In the genomic region with DNA sequence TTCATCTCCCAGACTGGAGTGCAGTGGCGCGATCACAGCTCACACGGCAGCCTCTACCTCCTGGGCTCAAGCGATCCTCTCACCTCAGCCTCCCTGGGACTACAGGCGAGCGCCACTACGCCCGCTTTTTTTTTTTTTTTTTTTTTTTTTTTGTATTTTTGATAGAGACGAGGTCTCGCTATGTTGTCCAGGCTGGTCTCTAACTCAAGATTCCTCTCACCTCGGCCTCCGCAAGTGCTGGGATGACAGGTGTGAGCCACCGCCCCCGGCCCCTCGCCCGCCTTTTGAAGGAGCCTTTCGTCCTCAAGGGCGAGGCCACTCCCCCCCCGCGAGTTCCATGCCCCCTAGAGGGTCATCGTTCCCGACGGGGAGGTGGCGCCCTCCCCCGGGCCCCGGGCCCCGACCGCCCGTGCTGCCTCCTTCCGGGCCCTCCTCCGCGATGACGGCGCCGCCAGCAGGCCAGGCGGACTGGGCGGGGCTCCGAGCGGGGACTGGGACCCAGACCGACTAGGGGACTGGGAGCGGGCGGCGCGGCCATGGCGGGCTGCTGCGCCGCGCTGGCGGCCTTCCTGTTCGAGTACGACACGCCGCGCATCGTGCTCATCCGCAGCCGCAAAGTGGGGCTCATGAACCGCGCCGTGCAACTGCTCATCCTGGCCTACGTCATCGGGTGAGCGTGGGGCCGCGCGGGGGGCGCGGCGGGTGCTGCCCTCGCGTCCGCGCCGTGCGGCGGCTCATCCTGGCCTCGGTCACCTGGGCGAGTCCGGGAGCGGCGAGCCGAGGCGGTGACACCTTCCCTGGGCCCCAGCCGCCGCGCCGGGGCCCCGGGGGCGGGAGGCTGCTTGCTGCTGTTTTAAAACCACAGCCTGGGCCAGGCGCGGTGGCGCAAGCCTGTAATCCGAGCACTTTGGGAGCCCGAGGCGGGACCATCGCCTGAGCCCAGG, we compare ENCODE assay signal across 7 cellular contexts. TPM values are rescaled to one million over a fixed set of nuclear protein-coding genes. Genes with fewer than 3 reads are reported as not detected.
DNase-seq lines count a peak whose midpoint lies in the region; ATAC-seq, FAIRE-seq and TF ChIP-seq lines count a peak whose summit lies in the region.

Gene P2RX4 (plus strand): TSS at position 501 of the 944 bp plus-strand sequence. CDS start 36 bp downstream, at position 537.

- intact Hi-C loops in sciatic nerve (cut with DNase I), result no loop called here

- H3K4me1 ChIP-seq in astrocyte (ENCODE audit: insufficient read depth, low read length), result peaks cover 13% of the 10 kb centered on the region

- H3K27me3 Mint-ChIP-seq in astrocyte (ENCODE audit: low read depth, unreplicated experiment), result no peaks in the 10 kb centered on the region

- H3K4me1 Mint-ChIP-seq in astrocyte (ENCODE audit: low read depth, unreplicated experiment), result peaks cover 8% of the 10 kb centered on the region

- no peak for TF ChIP-seq CTCF in astrocyte (IDR thresholded peaks at IDR 0.05; ENCODE audit: insufficient read depth, low read depth, low read length)

- no peak for FAIRE-seq in astrocyte (lab: Jason Lieb, UNC)

- peaks cover 3% of the 10 kb centered on the region for H4K20me1 ChIP-seq in astrocyte (ENCODE audit: insufficient read depth, low read length)

- no peaks in the 10 kb centered on the region for H3K9me3 Mint-ChIP-seq in astrocyte (ENCODE audit: unreplicated experiment)

- peak within 1 kb of the TSS; percentile 85 for H2AFZ ChIP-seq in astrocyte (ENCODE audit: low read depth, low read length)

- H3K9ac ChIP-seq in astrocyte (ENCODE audit: low read length), result peak within 1 kb of the TSS; percentile 80

- no peaks in the 10 kb centered on the region for H3K36me3 ChIP-seq in astrocyte (ENCODE audit: insufficient read depth, low read length)

- ATAC-seq in GM18498 (IDR thresholded peaks at IDR 0.05; ENCODE audit: unreplicated experiment), result peak; percentile 87
- ATAC-seq in HG02852 (IDR thresholded peaks at IDR 0.05; ENCODE audit: unreplicated experiment), result peak; percentile 80
- peak; percentile 92 for ATAC-seq in sciatic nerve

- peak within 1 kb of the TSS; percentile 85 for H3K4me3 Mint-ChIP-seq in astrocyte (ENCODE audit: unreplicated experiment)

- peak within 1 kb of the TSS; percentile 87 for H3K4me2 ChIP-seq in astrocyte (ENCODE audit: low read length)

- peak within 1 kb of the TSS; percentile 64 for H3K27ac Mint-ChIP-seq in astrocyte (ENCODE audit: unreplicated experiment)

- no peaks in the 10 kb centered on the region for H3K36me3 Mint-ChIP-seq in astrocyte (ENCODE audit: low read depth, unreplicated experiment)

- no peaks in the 10 kb centered on the region for H3K9me3 ChIP-seq in astrocyte (ENCODE audit: insufficient read depth, low read depth, low read length)

- H3K4me3 ChIP-seq in astrocyte (ENCODE audit: insufficient read depth, low read depth, low read length), result peak within 1 kb of the TSS; percentile 66

- peaks cover 2% of the 10 kb centered on the region for H3K27me3 ChIP-seq in astrocyte (ENCODE audit: insufficient read depth, low read length)

- DNase-seq in NCI-H146 (lab: John Stamatoyannopoulos, UW), result peak; percentile 85
- peak; percentile 84 for DNase-seq in T-helper 22 cell (ENCODE audit: low read depth)
- peak; percentile 50 for DNase-seq in astrocyte (ENCODE audit: low read depth)
- DNase-seq in hippocampal formation (lab: John Stamatoyannopoulos, UW), result peak; percentile 80
- DNase-seq in sciatic nerve (ENCODE audit: low spot score), result peak; percentile 92

- no peaks in the 10 kb centered on the region for H3K79me2 ChIP-seq in astrocyte (ENCODE audit: insufficient read depth, low read length)

- peak within 1 kb of the TSS; percentile 21 for H3K27ac ChIP-seq in astrocyte (ENCODE audit: low read depth, low read length)

RNA-seq across cellular contexts. Expression of gene P2RX4, which starts in this region (rescaled TPM):
- total RNA-seq in astrocyte, result 13.9 and 14.3 TPM in 2 replicates
- 24.2 TPM for total RNA-seq in sciatic nerve

Comparison
In these comparisons a context has a peak if more than half of its experiments do, and no peak if none do; other contexts are left out.
1. Peak in every context shown above with its lines: DNase-seq, ATAC-seq, H3K4me3 ChIP-seq and H3K27ac ChIP-seq.